Comparison of ENCODE assay signal across 1 cellular context in genomic region chr18:22912149-22912548, GRCh38.
TF ChIP-seq lines count a peak whose summit lies in the region.

No MANE protein-coding gene starts in this region.

TF ChIP-seq in HepG2, 621 proteins besides CTCF, POLR2A, EP300 and RAD21:
- TF ChIP-seq ZNF484 (CRISPR knock-in tag; IDR thresholded peaks at IDR 0.05; ENCODE audit: borderline replicate concordance, low read depth) (no peak), CEBPB (IDR thresholded peaks at IDR 0.05; ENCODE audit: borderline replicate concordance, low read depth, low read length) (0 out of 2 replicates have a peak, but pooled peaks have one; percentile 54), TCF7L2 (IDR thresholded peaks at IDR 0.05; ENCODE audit: low read depth, low read length) (no peak)
